9 cellular contexts compared by ENCODE assay signal in genomic region chr7:38463277-38464224, GRCh38.
DNase-seq lines count a peak whose midpoint lies in the region; ATAC-seq, FAIRE-seq and TF ChIP-seq lines count a peak whose summit lies in the region.
"Had no signal": no experiment of that assay in that cellular context is flagged by ENCODE, and none has a peak within 500 bp of the region (broad histone marks: within the 10 kb centered on the region; RNA-seq: fewer than 3 reads in every experiment).

No MANE protein-coding gene starts in this region.

- no peak overlapping the region for H3K4me3 ChIP-seq in A673 (ENCODE audit: low read depth, low read length, poor library complexity, severe bottlenecking)
- no peak overlapping the region for H3K4me3 ChIP-seq in cardiac fibroblast (replicated peaks in 1 of 2; ENCODE audit: low read depth in 2 of 2, low read length in 2 of 2)
- H3K4me3 ChIP-seq in small intestine (ENCODE audit: low read depth in 1 of 2, low read length in 2 of 2), result no peak overlapping the region

- no TSS peak for BruUV-seq in A673 (replicated peaks; lab: Mats Ljungman, UMichigan)

- DNase-seq in A673 (ENCODE audit: low spot score), result peak; percentile 69
- DNase-seq in GM19239 (ENCODE audit: insufficient read length, low spot score), result peak; percentile 1
- peak; percentile 81 for DNase-seq in cardiac fibroblast (ENCODE audit: low read depth in 2 of 2)
- peak; percentile 56 for DNase-seq in small intestine
- no peak for DNase-seq in epidermal melanocyte (ENCODE audit: insufficient read length, low spot score)
- no peak for DNase-seq in D341Med (ENCODE audit: low spot score)

- H3K9me3 ChIP-seq in A673 (ENCODE audit: low read depth, low read length, poor library complexity, severe bottlenecking), result no peaks in the 10 kb centered on the region
- H3K9me3 ChIP-seq in small intestine (ENCODE audit: control insufficient read depth, low read depth), result no peaks in the 10 kb centered on the region

- ATAC-seq in HG03354 (IDR thresholded peaks at IDR 0.05; ENCODE audit: poor library complexity, severe bottlenecking, unreplicated experiment), result peak; percentile 81
- peak; percentile 71 to 78 for ATAC-seq in activated CD4-positive, CD25-positive, alpha-beta regulatory T cell treated with anti-CD3 and anti-CD28 coated beads, Interleukin-2, amount 50 U/mL, for 24 hours

- H3K27me3 ChIP-seq in A673 (replicated peaks; ENCODE audit: insufficient read depth, low read depth, low read length, poor library complexity), result no peaks in the 10 kb centered on the region
- no peaks in the 10 kb centered on the region for H3K27me3 ChIP-seq in small intestine (ENCODE audit: control insufficient read depth in 2 of 2, insufficient read depth in 2 of 2, low read length in 2 of 2)

- no peak overlapping the region for H3K27ac ChIP-seq in A673 (ENCODE audit: low read depth, low read length, poor library complexity, severe bottlenecking)
- peak overlapping the region in 1 of 2 donors; percentile 64 for H3K27ac ChIP-seq in small intestine (ENCODE audit: low read depth in 1 of 2, low read length in 1 of 2)

- FAIRE-seq in GM19239 (lab: Jason Lieb, UNC) (peak; percentile 82), small intestine (lab: Jason Lieb, UNC) (no peak)
- FAIRE-seq: frontal cortex had no signal

- intact Hi-C loops in A673 (cut with micrococcal nuclease; ENCODE audit: unreplicated experiment), result no loop called here

- POLR2A ChIA-PET in A673 (lab: Charles Lee; ENCODE audit: low non-redundant PET), result no interaction called here

- no peaks in the 10 kb centered on the region for H3K4me1 ChIP-seq in A673 (ENCODE audit: insufficient read depth, low read length, poor library complexity, severe bottlenecking)
- H3K4me1 ChIP-seq in small intestine (ENCODE audit: control insufficient read depth in 2 of 2, insufficient read depth in 1 of 2, low read depth in 1 of 2, low read length in 1 of 2), result no peaks in the 10 kb centered on the region

- no peaks in the 10 kb centered on the region for H3K36me3 ChIP-seq in A673 (ENCODE audit: insufficient read depth, low read length, poor library complexity, severe bottlenecking)
- H3K36me3 ChIP-seq in small intestine (ENCODE audit: control insufficient read depth in 2 of 2, insufficient read depth in 2 of 2, low read length in 2 of 2), result no peaks in the 10 kb centered on the region

- CTCF ChIA-PET in A673 (lab: Charles Lee), result no interaction called here

- WGBS in small intestine, 3 donors, result 33 to 37% (median 35%) methylated on average over 8 of the region's 8 CpGs

- no peak for TF ChIP-seq CTCF in A673 (conservative IDR thresholded peaks at IDR 0.05; ENCODE audit: low read depth, low read length)
- TF ChIP-seq CTCF in cardiac fibroblast (IDR thresholded peaks at IDR 0.05; ENCODE audit: low read depth, low read length), result no peak

Comparison
In these comparisons a context has a peak if more than half of its experiments do, and no peak if none do; other contexts are left out.
1. DNase-seq: peak in A673 (single experiment), GM19239 (single experiment), cardiac fibroblast (2 of 2) and small intestine (single experiment); none in epidermal melanocyte (single experiment) and D341Med (single experiment).